In the genomic region with DNA sequence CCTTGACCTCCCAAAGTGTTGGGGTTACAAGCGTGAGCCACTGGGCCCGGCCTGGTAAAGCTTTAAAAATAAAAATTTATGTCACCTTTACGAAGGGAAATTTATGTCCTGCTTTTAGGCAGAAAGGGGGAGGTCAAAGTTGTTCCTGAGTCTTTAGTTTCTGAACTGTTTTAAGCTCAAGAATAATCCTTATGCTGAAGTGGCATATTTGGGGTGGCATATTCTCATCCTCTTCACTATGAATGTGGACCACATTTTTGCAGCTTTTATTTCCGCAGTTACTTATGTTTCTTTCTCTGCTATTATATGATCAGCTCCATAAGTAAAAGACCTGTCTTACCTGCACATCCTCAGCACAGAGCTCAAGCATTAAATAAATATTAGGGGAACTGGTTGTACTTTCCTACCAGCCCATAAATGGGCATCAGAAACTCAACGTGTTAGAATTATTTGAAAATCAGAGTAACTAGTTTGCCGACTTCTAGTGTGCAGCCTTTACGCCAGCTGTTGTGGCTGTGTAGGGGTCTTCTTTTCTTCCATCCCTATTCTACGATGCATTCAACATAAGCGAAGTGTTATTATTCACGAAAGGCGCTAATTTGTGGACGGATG, we compare ENCODE assay signal across 8 cellular contexts. TPM values are rescaled to one million over a fixed set of nuclear protein-coding genes. Genes with fewer than 3 reads are reported as not detected.
DNase-seq lines count a peak whose midpoint lies in the region; ATAC-seq and TF ChIP-seq lines count a peak whose summit lies in the region.

No MANE protein-coding gene starts in this region.

- no peak for DNase-seq in activated naive CD4-positive, alpha-beta T cell treated with anti-CD3 and anti-CD28 coated beads, Interleukin-2, amount 10 ng/mL, durations not matched to agents 7 days and 5 days
- no peak for DNase-seq in activated naive CD4-positive, alpha-beta T cell treated with anti-CD3 and anti-CD28 coated beads, Interleukin-2, amount 50 U/mL, for 72 hours (ENCODE audit: low spot score in 2 of 2)
- DNase-seq in adipocyte (ENCODE audit: low read depth): no peak
- DNase-seq in mesenchymal stem cell: no peak
- no peak for DNase-seq in tibial artery
- no peak for DNase-seq in SIG-M5 treated with dmso at 0.1 percent for 504 hours (lab: John Stamatoyannopoulos, UW; ENCODE audit: unreplicated experiment)
- no peak for DNase-seq in NCI-H226
- DNase-seq in activated gamma-delta T cell treated with Interleukin-2 at 50 U/mL for 16 hours: no peak

- WGBS in mesenchymal stem cell: 92% methylated on average over 9 of the region's 12 CpGs

- H2AK5ac ChIP-seq in mesenchymal stem cell (ENCODE audit: low read length, severe bottlenecking): no peak overlapping the region

- peaks cover 18% of the 10 kb centered on the region for H3K27me3 Mint-ChIP-seq in activated naive CD4-positive, alpha-beta T cell treated with anti-CD3 and anti-CD28 coated beads, Interleukin-2, amount 10 ng/mL, durations not matched to agents 7 days and 5 days

- TF ChIP-seq CTCF in tibial artery (IDR thresholded peaks at IDR 0.05): no peak

- ATAC-seq in activated naive CD4-positive, alpha-beta T cell treated with anti-CD3 and anti-CD28 coated beads, Interleukin-2, amount 50 U/mL, for 72 hours: no peak

- H3K27ac ChIP-seq in mesenchymal stem cell (ENCODE audit: low read length, poor library complexity, severe bottlenecking) (no peak overlapping the region), tibial artery (peak overlapping the region; percentile 83 to 92)

- H3K4me1 ChIP-seq in adipocyte (ENCODE audit: control insufficient read depth, insufficient read depth, low read length) (peaks cover 9% of the 10 kb centered on the region), mesenchymal stem cell (ENCODE audit: control insufficient read depth, insufficient read depth, low read depth, low read length) (no peaks in the 10 kb centered on the region), tibial artery (peaks cover 0 to 6% (median 3%) of the 10 kb centered on the region in 4 donors)

- CTCF ChIA-PET in activated naive CD4-positive, alpha-beta T cell treated with anti-CD3 and anti-CD28 coated beads, Interleukin-2, amount 10 ng/mL, durations not matched to agents 7 days and 5 days (lab: Charles Lee): interaction anchor here (1.1 to 1.3 kb wide), 2 partner anchors 249 to 494 kb away, joined by 3 to 4 read pairs; partner anchors contain the start of gene MED23

- H4K91ac ChIP-seq in mesenchymal stem cell (ENCODE audit: low read length): no peak overlapping the region

- H3K18ac ChIP-seq in mesenchymal stem cell (ENCODE audit: low read depth in 1 of 2, low read length in 2 of 2): no peak overlapping the region

- H3K4ac ChIP-seq in mesenchymal stem cell (ENCODE audit: low read depth in 1 of 2, low read length in 2 of 2): peak overlapping the region; percentile 36 to 43

- H2AFZ ChIP-seq in mesenchymal stem cell (ENCODE audit: low read depth, low read length): no peak overlapping the region

- H3K4me2 ChIP-seq in mesenchymal stem cell (ENCODE audit: low read length, poor library complexity, severe bottlenecking): no peak overlapping the region

- no peak overlapping the region for H2BK5ac ChIP-seq in mesenchymal stem cell (ENCODE audit: low read depth, low read length, poor library complexity, severe bottlenecking)

- intact Hi-C loops in tibial artery (cut with DNase I; ENCODE audit: low total_unique reads): no loop called here

- H3K36me3 Mint-ChIP-seq in activated naive CD4-positive, alpha-beta T cell treated with anti-CD3 and anti-CD28 coated beads, Interleukin-2, amount 10 ng/mL, durations not matched to agents 7 days and 5 days: no peaks in the 10 kb centered on the region
- peaks cover 6% of the 10 kb centered on the region in 2 donors for H3K36me3 Mint-ChIP-seq in activated naive CD4-positive, alpha-beta T cell treated with anti-CD3 and anti-CD28 coated beads, Interleukin-2, amount 50 U/mL, for 72 hours

- H3K4me3 ChIP-seq in adipocyte (ENCODE audit: low read length) (peak overlapping the region; percentile 91), mesenchymal stem cell (ENCODE audit: insufficient read depth in 1 of 2, low read depth in 1 of 2, low read length in 2 of 2) (peak overlapping the region in 1 of 2 experiments; percentile 87), tibial artery (peak overlapping the region; percentile 86 to 87)

- no peak overlapping the region for H3K23ac ChIP-seq in mesenchymal stem cell (ENCODE audit: low read length in 2 of 2)

- no peak overlapping the region for H3K27ac Mint-ChIP-seq in activated naive CD4-positive, alpha-beta T cell treated with anti-CD3 and anti-CD28 coated beads, Interleukin-2, amount 10 ng/mL, durations not matched to agents 7 days and 5 days
- H3K27ac Mint-ChIP-seq in activated naive CD4-positive, alpha-beta T cell treated with anti-CD3 and anti-CD28 coated beads, Interleukin-2, amount 50 U/mL, for 72 hours: peak overlapping the region in 1 of 2 donors; percentile 89

- peaks cover 14% of the 10 kb centered on the region for H3K4me1 Mint-ChIP-seq in activated naive CD4-positive, alpha-beta T cell treated with anti-CD3 and anti-CD28 coated beads, Interleukin-2, amount 10 ng/mL, durations not matched to agents 7 days and 5 days

- H4K8ac ChIP-seq in mesenchymal stem cell (ENCODE audit: low read length): peak overlapping the region; percentile 19

- no peak overlapping the region for H2BK15ac ChIP-seq in mesenchymal stem cell (ENCODE audit: low read depth, poor library complexity, severe bottlenecking)

- no peaks in the 10 kb centered on the region for H3K9me3 Mint-ChIP-seq in activated naive CD4-positive, alpha-beta T cell treated with anti-CD3 and anti-CD28 coated beads, Interleukin-2, amount 10 ng/mL, durations not matched to agents 7 days and 5 days
- H3K9me3 Mint-ChIP-seq in activated naive CD4-positive, alpha-beta T cell treated with anti-CD3 and anti-CD28 coated beads, Interleukin-2, amount 50 U/mL, for 72 hours: no peaks in the 10 kb centered on the region

- no peaks in the 10 kb centered on the region for H3K9me3 ChIP-seq in adipocyte (ENCODE audit: control insufficient read depth, low read length)
- H3K9me3 ChIP-seq in mesenchymal stem cell (ENCODE audit: control insufficient read depth, low read length): no peaks in the 10 kb centered on the region
- no peaks in the 10 kb centered on the region for H3K9me3 ChIP-seq in tibial artery

- H3K36me3 ChIP-seq in adipocyte (ENCODE audit: control insufficient read depth, insufficient read depth, low read length, severe bottlenecking) (no peaks in the 10 kb centered on the region), mesenchymal stem cell (ENCODE audit: control insufficient read depth in 1 of 2, insufficient read depth in 2 of 2, low read depth in 1 of 2, low read length in 2 of 2) (no peaks in the 10 kb centered on the region), tibial artery (no peaks in the 10 kb centered on the region)

- no peak overlapping the region for H3K14ac ChIP-seq in mesenchymal stem cell (ENCODE audit: low read length in 2 of 2)

- H2BK120ac ChIP-seq in mesenchymal stem cell (ENCODE audit: low read depth, low read length): no peak overlapping the region

- peak overlapping the region; percentile 84 for H3K4me3 Mint-ChIP-seq in activated naive CD4-positive, alpha-beta T cell treated with anti-CD3 and anti-CD28 coated beads, Interleukin-2, amount 10 ng/mL, durations not matched to agents 7 days and 5 days

- H2BK12ac ChIP-seq in mesenchymal stem cell (ENCODE audit: low read length in 2 of 2): no peak overlapping the region

- H3K9ac ChIP-seq in adipocyte (ENCODE audit: low read length) (peak overlapping the region; percentile 93), mesenchymal stem cell (ENCODE audit: low read length) (peak overlapping the region; percentile 89)

- H3K27me3 ChIP-seq in adipocyte (replicated peaks; ENCODE audit: control insufficient read depth, insufficient read depth, low read length): no peaks in the 10 kb centered on the region
- no peaks in the 10 kb centered on the region for H3K27me3 ChIP-seq in mesenchymal stem cell (ENCODE audit: control insufficient read depth in 1 of 2, insufficient read depth in 1 of 2, low read length in 2 of 2)
- no peaks in the 10 kb centered on the region for H3K27me3 ChIP-seq in tibial artery

- no peaks in the 10 kb centered on the region for H3K79me1 ChIP-seq in mesenchymal stem cell (replicated peaks; ENCODE audit: low read length, poor library complexity, severe bottlenecking)

RNA-seq across cellular contexts. Expression of gene AKAP7, which starts 0.9 kb away (rescaled TPM):
- total RNA-seq in activated naive CD4-positive, alpha-beta T cell treated with anti-CD3 and anti-CD28 coated beads, Interleukin-2, amount 50 U/mL, for 72 hours: 1 to 10 TPM; 5.1 to 6.3 TPM
- polyA plus RNA-seq in mesenchymal stem cell (2013, experiment 1 of 2): 3.4 TPM
- 3.4 TPM for polyA plus RNA-seq in mesenchymal stem cell (2013, experiment 2 of 2)
